In the genomic region with DNA sequence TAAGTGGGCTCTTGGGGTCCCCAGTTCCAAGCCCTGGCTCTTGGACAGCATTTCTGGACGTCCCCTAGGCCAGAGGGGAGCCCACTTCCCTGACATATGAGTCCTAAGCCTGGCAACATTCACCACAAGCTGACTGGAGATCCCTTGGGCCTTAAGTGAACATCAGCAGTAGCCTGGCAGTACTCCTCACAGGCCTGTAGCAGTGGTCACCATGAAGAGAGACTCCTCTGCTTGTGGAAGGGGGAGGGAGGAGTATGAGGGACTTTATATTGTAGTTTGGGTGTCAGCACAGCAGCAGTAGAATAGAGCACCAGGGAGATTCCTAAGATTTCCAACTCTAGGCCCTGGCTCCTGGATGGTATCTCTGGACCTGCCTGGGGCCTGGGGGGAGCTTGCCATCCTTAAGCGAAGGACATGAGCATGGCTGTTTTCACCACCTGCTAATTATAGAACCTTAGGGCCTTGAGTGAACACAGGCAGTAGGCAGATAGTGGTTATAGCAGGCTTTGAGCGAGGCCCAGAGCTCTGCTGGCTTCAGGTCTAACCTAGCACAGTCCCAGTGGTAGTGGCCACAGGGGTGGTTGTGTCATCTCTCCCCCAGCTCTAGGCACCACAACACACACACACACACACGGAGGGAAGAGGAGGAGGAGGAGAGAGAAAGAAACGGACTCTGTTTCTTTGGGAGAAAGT, we compare ENCODE assay signal across 14 cellular contexts.
DNase-seq lines count a peak whose midpoint lies in the region; ATAC-seq and TF ChIP-seq lines count a peak whose summit lies in the region.
"Had no signal": no experiment of that assay in that cellular context is flagged by ENCODE, and none has a peak within 500 bp of the region (broad histone marks: within the 10 kb centered on the region; RNA-seq: fewer than 3 reads in every experiment).

No MANE protein-coding gene starts in this region.

- H2BK15ac ChIP-seq in mesenchymal stem cell (ENCODE audit: low read depth, poor library complexity, severe bottlenecking) (peak overlapping the region; percentile 44), H9 (ENCODE audit: low read depth, low read length) (no peak overlapping the region)

- H3K36me3 ChIP-seq in Caco-2 (ENCODE audit: control insufficient read depth, insufficient read depth, low read length) (no peaks in the 10 kb centered on the region; the same call in 1 of the 2 replicates), cardiac muscle cell (no peaks in the 10 kb centered on the region), left ventricle myocardium inferior (no peaks in the 10 kb centered on the region), mesenchymal stem cell (ENCODE audit: control insufficient read depth in 1 of 2, insufficient read depth in 2 of 2, low read depth in 1 of 2, low read length in 2 of 2) (no peaks in the 10 kb centered on the region), right lobe of liver (no peaks in the 10 kb centered on the region)
- H3K36me3 ChIP-seq: BLaER1, HAP-1 had no signal

- no peak overlapping the region for H3K56ac ChIP-seq in H9 (ENCODE audit: insufficient read length, low read depth, low read length)

- H3K27me3 ChIP-seq in Caco-2 (replicated peaks; ENCODE audit: control insufficient read depth, insufficient read depth, low read length) (no peaks in the 10 kb centered on the region), cardiac muscle cell (no peaks in the 10 kb centered on the region), left ventricle myocardium inferior (ENCODE audit: low read depth) (no peaks in the 10 kb centered on the region), mesenchymal stem cell (ENCODE audit: control insufficient read depth in 1 of 2, insufficient read depth in 1 of 2, low read length in 2 of 2) (no peaks in the 10 kb centered on the region), H9 (ENCODE audit: insufficient read depth, low read length) (no peaks in the 10 kb centered on the region), right lobe of liver (no peaks in the 10 kb centered on the region)
- H3K27me3 ChIP-seq: BLaER1 had no signal

- CTCF ChIA-PET in Caco-2 (lab: Charles Lee): no interaction called here

- H3T11ph ChIP-seq in H9 (ENCODE audit: low read length): no peak overlapping the region

- H3K27ac ChIP-seq in cardiac muscle cell (peak overlapping the region; percentile 91), left ventricle myocardium inferior (replicated peaks) (peak overlapping the region; percentile 73), mesenchymal stem cell (ENCODE audit: low read length, poor library complexity, severe bottlenecking) (no peak overlapping the region), H9 (ENCODE audit: insufficient read length, low read depth, low read length) (no peak overlapping the region), right lobe of liver (no peak overlapping the region)
- H3K27ac ChIP-seq: BLaER1 had no signal

- ATAC-seq in right lobe of liver: no peak
- ATAC-seq: K562 had no signal

- no peaks in the 10 kb centered on the region for H3K79me1 ChIP-seq in mesenchymal stem cell (replicated peaks; ENCODE audit: low read length, poor library complexity, severe bottlenecking)
- H3K79me1 ChIP-seq in H9 (ENCODE audit: insufficient read depth, low read depth, low read length, poor library complexity, severe bottlenecking): no peaks in the 10 kb centered on the region

- H2AK5ac ChIP-seq in mesenchymal stem cell (ENCODE audit: low read length, severe bottlenecking) (no peak overlapping the region), H9 (ENCODE audit: insufficient read length, low read length) (no peak overlapping the region)

- H3K4me3 ChIP-seq in Caco-2 (ENCODE audit: low read depth, low read length) (no peak overlapping the region), cardiac muscle cell (no peak overlapping the region), left ventricle myocardium inferior (no peak overlapping the region), mesenchymal stem cell (ENCODE audit: insufficient read depth in 1 of 2, low read depth in 1 of 2, low read length in 2 of 2) (no peak overlapping the region), right lobe of liver (no peak overlapping the region)
- H3K4me3 ChIP-seq: BLaER1, HAP-1, K562 had no signal

- H3K23ac ChIP-seq in mesenchymal stem cell (ENCODE audit: low read length in 2 of 2): no peak overlapping the region
- no peak overlapping the region for H3K23ac ChIP-seq in H9 (ENCODE audit: insufficient read length, low read depth, low read length)

- peak overlapping the region; percentile 30 for H4K8ac ChIP-seq in mesenchymal stem cell (ENCODE audit: low read length)
- no peak overlapping the region for H4K8ac ChIP-seq in H9 (replicated peaks; ENCODE audit: insufficient read length, low read depth, low read length)

- no peak overlapping the region for H3K18ac ChIP-seq in mesenchymal stem cell (ENCODE audit: low read depth in 1 of 2, low read length in 2 of 2)
- no peak overlapping the region for H3K18ac ChIP-seq in H9 (ENCODE audit: insufficient read length, low read depth, low read length)

- no TSS peak for BruUV-seq in Caco-2 (replicated peaks; lab: Mats Ljungman, UMichigan)

- H3K9me3 ChIP-seq in Caco-2 (no peaks in the 10 kb centered on the region; the same call in 1 of the 2 replicates), cardiac muscle cell (ENCODE audit: low read depth) (no peaks in the 10 kb centered on the region), left ventricle myocardium inferior (replicated peaks) (no peaks in the 10 kb centered on the region), mesenchymal stem cell (ENCODE audit: control insufficient read depth, low read length) (no peaks in the 10 kb centered on the region), H9 (ENCODE audit: control insufficient read depth, low read depth, low read length) (no peaks in the 10 kb centered on the region), right lobe of liver (no peaks in the 10 kb centered on the region)
- H3K9me3 ChIP-seq: BLaER1, HAP-1 had no signal

- no peaks in the 10 kb centered on the region for H3K79me2 ChIP-seq in H9 (ENCODE audit: insufficient read depth, low read length)

- H3K9me3 Mint-ChIP-seq in Caco-2 (ENCODE audit: unreplicated experiment): peaks cover 9% of the 10 kb centered on the region
- H3K9me3 Mint-ChIP-seq in H9: no peaks in the 10 kb centered on the region

- H3K4me1 ChIP-seq in Caco-2 (peaks cover 12% of the 10 kb centered on the region), cardiac muscle cell (ENCODE audit: low read depth) (peaks cover 34% of the 10 kb centered on the region), left ventricle myocardium inferior (peaks cover 27% of the 10 kb centered on the region), mesenchymal stem cell (ENCODE audit: control insufficient read depth, insufficient read depth, low read depth, low read length) (no peaks in the 10 kb centered on the region), H9 (ENCODE audit: insufficient read depth, low read length) (no peaks in the 10 kb centered on the region; the same call in 1 of the 2 replicates), right lobe of liver (no peaks in the 10 kb centered on the region)
- H3K4me1 ChIP-seq: BLaER1, HAP-1 had no signal

- no peak for TF ChIP-seq POLR2A in right lobe of liver (IDR thresholded peaks at IDR 0.05)

- H4K20me1 ChIP-seq in H9 (ENCODE audit: control insufficient read depth, insufficient read depth, insufficient read length): no peaks in the 10 kb centered on the region
- H4K20me1 ChIP-seq: BLaER1 had no signal

- no peak overlapping the region for H2BK12ac ChIP-seq in mesenchymal stem cell (ENCODE audit: low read length in 2 of 2)
- no peak overlapping the region for H2BK12ac ChIP-seq in H9 (ENCODE audit: insufficient read length, low read depth, low read length)

- WGBS in mesenchymal stem cell: 100% methylated on average over 2 of the region's 5 CpGs
- WGBS in H9 (ENCODE audit: extremely low coverage, insufficient read length, low lambda C conversion rate): no CpG with 5 or more reads among the region's 5 CpGs
- 100% methylated on average over 3 of the region's 5 CpGs for WGBS in right lobe of liver (ENCODE audit: insufficient coverage, low coverage, low lambda C conversion rate, missing lambda C conversion rate)

- H2BK120ac ChIP-seq in mesenchymal stem cell (ENCODE audit: low read depth, low read length) (no peak overlapping the region), H9 (ENCODE audit: low read depth, low read length, poor library complexity, severe bottlenecking) (no peak overlapping the region)

- no peak overlapping the region for H3K14ac ChIP-seq in mesenchymal stem cell (ENCODE audit: low read length in 2 of 2)
- no peak overlapping the region for H3K14ac ChIP-seq in H9 (ENCODE audit: insufficient read depth, low read length)

- TF ChIP-seq CTCF in Caco-2 (IDR thresholded peaks at IDR 0.05; ENCODE audit: insufficient read depth in 1 of 2, low read depth in 1 of 2, low read length in 1 of 2, severe bottlenecking in 1 of 2, unreplicated experiment in 1 of 2) (no peak), cardiac muscle cell (IDR thresholded peaks at IDR 0.05; ENCODE audit: low read depth, low read length) (no peak), left ventricle myocardium inferior (IDR thresholded peaks at IDR 0.05; ENCODE audit: borderline replicate concordance) (no peak), H9 (conservative IDR thresholded peaks at IDR 0.05) (no peak), right lobe of liver (IDR thresholded peaks at IDR 0.05) (no peak)

- no peaks in the 10 kb centered on the region for H3K36me3 Mint-ChIP-seq in Caco-2 (ENCODE audit: insufficient read depth, unreplicated experiment)
- no peaks in the 10 kb centered on the region for H3K36me3 Mint-ChIP-seq in H9 (ENCODE audit: insufficient read depth in 1 of 3, low read depth in 3 of 3)
- H3K36me3 Mint-ChIP-seq: CD14-positive monocyte; CD4-positive, alpha-beta memory T cell had no signal

- no peak overlapping the region for H3K9ac ChIP-seq in mesenchymal stem cell (ENCODE audit: low read length)
- H3K9ac ChIP-seq in H9 (ENCODE audit: extremely low read depth, insufficient read length, low read length): no peak overlapping the region
- H3K9ac ChIP-seq: BLaER1 had no signal

- H3K23me2 ChIP-seq in H9 (ENCODE audit: insufficient read length, low read depth, low read length, poor library complexity, severe bottlenecking): no peaks in the 10 kb centered on the region

- POLR2A ChIA-PET in Caco-2 (lab: Charles Lee): no interaction called here

- H4K5ac ChIP-seq in H9 (ENCODE audit: insufficient read length, low read depth, low read length): no peak overlapping the region

- H4K91ac ChIP-seq in mesenchymal stem cell (ENCODE audit: low read length): no peak overlapping the region
- H4K91ac ChIP-seq in H9 (ENCODE audit: insufficient read length, low read depth, low read length): no peak overlapping the region

- H3K27me3 Mint-ChIP-seq in Caco-2 (ENCODE audit: insufficient read depth, unreplicated experiment): no peaks in the 10 kb centered on the region
- no peaks in the 10 kb centered on the region; the same call in 1 of the 2 replicates for H3K27me3 Mint-ChIP-seq in H9 (ENCODE audit: low read depth)
- H3K27me3 Mint-ChIP-seq: CD4-positive, alpha-beta memory T cell had no signal

- intact Hi-C loops in Caco-2 (cut with micrococcal nuclease; ENCODE audit: unreplicated experiment): no loop called here
- intact Hi-C loops in left ventricle myocardium inferior (cut with micrococcal nuclease): no loop called here
- intact Hi-C loops in right lobe of liver (cut with DNase I): no loop called here

- H3K4me3 Mint-ChIP-seq in Caco-2 (ENCODE audit: unreplicated experiment): no peak overlapping the region
- H3K4me3 Mint-ChIP-seq in H9: no peak overlapping the region
- H3K4me3 Mint-ChIP-seq: CD14-positive monocyte; CD4-positive, alpha-beta memory T cell had no signal

- H3K27ac Mint-ChIP-seq in Caco-2 (ENCODE audit: unreplicated experiment) (peak overlapping the region; percentile 20), H9 (peak overlapping the region in 1 of 3 experiments; percentile 85; a peak in 1 of 7 replicates)
- H3K27ac Mint-ChIP-seq: CD14-positive monocyte; CD4-positive, alpha-beta memory T cell had no signal

- no peak for DNase-seq in Caco-2
- DNase-seq in cardiac muscle cell (ENCODE audit: low read depth in 1 of 2, low spot score in 1 of 2): peak in 1 of 2 donors; percentile 88
- peak; percentile 19 for DNase-seq in left ventricle myocardium inferior
- no peak for DNase-seq in mesenchymal stem cell
- no peak for DNase-seq in H9
- no peak for DNase-seq in right lobe of liver
- no peak for DNase-seq in COR-L47 (lab: John Stamatoyannopoulos, UW)
- DNase-seq: 8988T; CD4-positive, alpha-beta memory T cell; DMS53 had no signal

- H3K4me1 Mint-ChIP-seq in Caco-2 (ENCODE audit: low read depth, unreplicated experiment) (peaks cover 6% of the 10 kb centered on the region), H9 (no peaks in the 10 kb centered on the region)
- H3K4me1 Mint-ChIP-seq: CD14-positive monocyte; CD4-positive, alpha-beta memory T cell had no signal

- no peak overlapping the region for H3K4me2 ChIP-seq in mesenchymal stem cell (ENCODE audit: low read length, poor library complexity, severe bottlenecking)
- no peak overlapping the region for H3K4me2 ChIP-seq in H9 (ENCODE audit: insufficient read depth, insufficient read length, low read length)
- H3K4me2 ChIP-seq: BLaER1 had no signal

- H3K4ac ChIP-seq in mesenchymal stem cell (ENCODE audit: low read depth in 1 of 2, low read length in 2 of 2) (no peak overlapping the region), H9 (ENCODE audit: low read depth, low read length) (no peak overlapping the region)

- no peak overlapping the region for H2AFZ ChIP-seq in mesenchymal stem cell (ENCODE audit: low read depth, low read length)
- H2AFZ ChIP-seq in H9 (ENCODE audit: low read length): no peak overlapping the region

- H2BK5ac ChIP-seq in mesenchymal stem cell (ENCODE audit: low read depth, low read length, poor library complexity, severe bottlenecking) (no peak overlapping the region), H9 (ENCODE audit: insufficient read length, low read length) (no peak overlapping the region)

- no peak overlapping the region for H2BK20ac ChIP-seq in H9 (ENCODE audit: low read depth, low read length, poor library complexity, severe bottlenecking)

Comparison
In these comparisons a context has a peak if more than half of its experiments do, and no peak if none do; other contexts are left out.
1. H3K27ac ChIP-seq: peak in cardiac muscle cell (single experiment) and left ventricle myocardium inferior (single experiment); none in mesenchymal stem cell (single experiment), H9 (single experiment) and right lobe of liver (0 of 3).